In genomic region chr20:15227102-15227501, GRCh38 we compare ENCODE assay signal across 11 cellular contexts.
"Had no signal": no experiment of that assay in that cellular context is flagged by ENCODE, and none has a peak within 500 bp of the region (broad histone marks: within the 10 kb centered on the region; RNA-seq: fewer than 3 reads in every experiment).

No MANE protein-coding gene starts in this region.

- H3K36me3 ChIP-seq: HAP-1 had no signal

- H3K9ac ChIP-seq: GM23248 had no signal

- H3K4me3 ChIP-seq: GM23248, GM23338, HAP-1 had no signal

- H2AFZ ChIP-seq: GM23248, GM23338 had no signal

- DNase-seq: GM23248, GOT3, H7, H9, HCEC 1CT, HFFc6 had no signal

- FAIRE-seq: H1, H54 had no signal

- H3K4me1 ChIP-seq: HAP-1 had no signal

- H3K9me3 ChIP-seq: HAP-1 had no signal

- ATAC-seq: GM23338, HCT116 had no signal

- H3K27ac ChIP-seq: GM23248 had no signal

- H3K4me2 ChIP-seq: GM23338 had no signal
